Comparison of ENCODE assay signal across 9 cellular contexts in the genomic region with DNA sequence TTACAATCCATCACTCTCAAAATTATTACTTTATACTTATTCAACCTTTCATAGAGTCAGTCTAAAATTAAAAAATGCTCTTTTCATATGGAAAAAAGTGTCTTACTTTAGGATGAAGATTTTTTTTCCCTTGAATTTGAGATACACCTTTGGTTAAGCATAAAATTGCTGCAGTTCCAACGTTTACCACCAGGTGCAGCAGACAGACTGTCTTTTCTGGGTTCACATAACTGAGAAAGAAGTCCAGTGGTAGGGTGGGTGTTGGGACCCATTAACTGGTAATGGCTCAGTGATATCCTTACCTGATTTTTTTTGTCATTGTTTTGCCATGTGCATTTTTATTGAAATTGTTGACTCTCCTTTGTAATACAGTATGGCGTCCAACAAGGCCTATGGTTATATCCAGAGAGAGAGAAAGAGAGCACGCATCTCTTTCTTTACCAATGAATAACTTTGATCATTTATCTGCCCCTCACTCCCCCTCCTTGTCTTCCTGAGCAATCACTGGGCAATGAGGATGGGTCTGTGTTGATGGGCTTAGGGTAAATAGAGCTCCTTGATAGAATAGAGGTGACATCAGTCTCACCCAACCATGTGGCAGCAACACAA.
A peak's percentile ranks its signal among the peaks of the same experiment; 100 is the strongest.
DNase-seq lines count a peak whose midpoint lies in the region; ATAC-seq and TF ChIP-seq lines count a peak whose summit lies in the region.
"Had no signal": no experiment of that assay in that cellular context is flagged by ENCODE, and none has a peak within 500 bp of the region (broad histone marks: within the 10 kb centered on the region; RNA-seq: fewer than 3 reads in every experiment).

No MANE protein-coding gene starts in this region.

- no peaks in the 10 kb centered on the region for H3K9me3 ChIP-seq in IMR-90 (ENCODE audit: control insufficient read depth, insufficient read depth, low read length)
- H3K9me3 ChIP-seq in adrenal gland (replicated peaks in 1 of 3) = no peaks in the 10 kb centered on the region

- WGBS in IMR-90 (ENCODE audit: extremely low coverage in 2 of 2, insufficient read length in 1 of 2), 2 experiments = 0% methylated on average over 1 of the region's 3 CpGs; no CpG with 5 or more reads in 1 of the 2 experiments
- WGBS in adrenal gland, 4 donors = 70 to 79% (median 72%) methylated on average over 3 of the region's 3 CpGs

- DNase-seq in DMS53 (lab: John Stamatoyannopoulos, UW) = peak; percentile 62
- DNase-seq in DMS53 treated with DMSO at 0.1 percent for 48 hours (lab: John Stamatoyannopoulos, UW; ENCODE audit: unreplicated experiment) = no peak
- no peak for DNase-seq in IMR-90
- DNase-seq in adrenal gland = peak in 1 of 7 donors; percentile 24
- no peak for DNase-seq in posterior cingulate gyrus
- DNase-seq: NCI-H1048 had no signal

- H2AK5ac ChIP-seq in IMR-90 (ENCODE audit: low read depth, low read length) = no peak overlapping the region

- TF ChIP-seq CTCF in IMR-90 (conservative IDR thresholded peaks at IDR 0.05; ENCODE audit: low read depth, low read length) (peak; percentile 35; the same call in 1 of the 2 replicates), adrenal gland (IDR thresholded peaks at IDR 0.05) (peak; percentile 23 to 50 (median 42)), nephron (IDR thresholded peaks at IDR 0.05; ENCODE audit: unreplicated experiment in 3 of 3) (peak; percentile 44 to 51 (median 50))

- intact Hi-C loops in IMR-90 (cut with micrococcal nuclease) = loop anchor here (10.0 kb wide), 1 partner anchor 396 kb away; no protein-coding TSS in a partner anchor
- intact Hi-C loops in adrenal gland (cut with DNase I) = no loop called here
- intact Hi-C loops in posterior cingulate gyrus (cut with DNase I) = no loop called here

- H3K4me3 ChIP-seq in IMR-90 (ENCODE audit: insufficient read depth, low read depth, low read length) (no peak overlapping the region), adrenal gland (no peak overlapping the region)

- H2AFZ ChIP-seq in IMR-90 (replicated peaks; ENCODE audit: low read length, poor library complexity) = no peak overlapping the region

- H3K79me1 ChIP-seq in IMR-90 (ENCODE audit: low read depth in 1 of 2, low read length in 2 of 2) = peaks cover 25 to 39% of the 10 kb centered on the region in 2 experiments

- no peak overlapping the region for H4K8ac ChIP-seq in IMR-90 (ENCODE audit: low read depth in 2 of 2, low read length in 2 of 2)

- no peaks in the 10 kb centered on the region for H3K27me3 Mint-ChIP-seq in nephron (ENCODE audit: low read depth)

- no peak overlapping the region for H3K27ac ChIP-seq in IMR-90 (ENCODE audit: insufficient read depth, low read length)
- no peak overlapping the region for H3K27ac ChIP-seq in adrenal gland

- H3K4me1 Mint-ChIP-seq in nephron = peaks cover 46% of the 10 kb centered on the region

- H3K56ac ChIP-seq in IMR-90 (ENCODE audit: extremely low read depth, insufficient read depth, low read length) = no peak overlapping the region

- no peak overlapping the region for H2BK15ac ChIP-seq in IMR-90 (ENCODE audit: low read depth, low read length)

- H3K4ac ChIP-seq in IMR-90 (ENCODE audit: low read depth, low read length) = no peak overlapping the region

- no peak overlapping the region for H4K5ac ChIP-seq in IMR-90 (ENCODE audit: low read depth, low read length)

- H3K23ac ChIP-seq in IMR-90 (ENCODE audit: low read depth, low read length) = no peak overlapping the region

- no peak overlapping the region for H2BK20ac ChIP-seq in IMR-90 (ENCODE audit: low read depth, low read length)

- POLR2A ChIA-PET in IMR-90 (lab: Charles Lee; ENCODE audit: unreplicated experiment) = no interaction called here

- no peak overlapping the region for H3K9ac ChIP-seq in IMR-90 (ENCODE audit: low read depth, low read length)

- H4K20me1 ChIP-seq in IMR-90 (ENCODE audit: insufficient read depth, low read length) = peaks cover 3% of the 10 kb centered on the region; the same call in 1 of the 2 replicates

- H3K27ac Mint-ChIP-seq in nephron = peak overlapping the region in 1 of 3 experiments; percentile 18

- no peak overlapping the region for H2BK120ac ChIP-seq in IMR-90 (ENCODE audit: low read depth, low read length)

- H3K9me1 ChIP-seq in IMR-90 (ENCODE audit: insufficient read depth, low read length) = no peaks in the 10 kb centered on the region; the same call in 1 of the 2 replicates

- no TSS peak for BruUV-seq in IMR-90 (replicated peaks; lab: Mats Ljungman, UMichigan)

- in situ Hi-C loops in IMR-90 (cut with MboI; ENCODE audit: low sequenced_read_pairs) = no loop called here

- H4K91ac ChIP-seq in IMR-90 (ENCODE audit: insufficient read depth, low read depth, low read length) = no peak overlapping the region

- no peak overlapping the region for H3K14ac ChIP-seq in IMR-90 (replicated peaks; ENCODE audit: low read depth, low read length)

- no peak overlapping the region for H3K18ac ChIP-seq in IMR-90 (ENCODE audit: low read depth, low read length)

- no peak overlapping the region for H3K4me2 ChIP-seq in IMR-90 (ENCODE audit: low read depth, low read length)

- dilution Hi-C loops in IMR-90 (cut with HindIII; ENCODE audit: low sequenced_read_pairs, unreplicated experiment) = no loop called here

- H2BK5ac ChIP-seq in IMR-90 (ENCODE audit: low read depth, low read length, poor library complexity, severe bottlenecking) = no peak overlapping the region

- H3K9me3 Mint-ChIP-seq in nephron = no peaks in the 10 kb centered on the region

- TF ChIP-seq POLR2A in IMR-90 (IDR thresholded peaks at IDR 0.05; ENCODE audit: low read depth, low read length) (no peak), adrenal gland (IDR thresholded peaks at IDR 0.05) (no peak)

- peaks cover 15% of the 10 kb centered on the region for H3K36me3 Mint-ChIP-seq in nephron (ENCODE audit: low read depth)

- ATAC-seq in IMR-90 (ENCODE audit: low read depth) (no peak), HG03039 (IDR thresholded peaks at IDR 0.05; ENCODE audit: unreplicated experiment) (no peak), GM21723 (IDR thresholded peaks at IDR 0.05; ENCODE audit: unreplicated experiment) (no peak)

- no peak overlapping the region for H3K4me3 Mint-ChIP-seq in nephron

- peak; percentile 26; the same call in 1 of the 2 replicates for TF ChIP-seq RAD21 in IMR-90 (IDR thresholded peaks at IDR 0.05; ENCODE audit: low read length)

- H2AK9ac ChIP-seq in IMR-90 (replicated peaks; ENCODE audit: low read depth, low read length, poor library complexity) = no peak overlapping the region

- H3K4me1 ChIP-seq in IMR-90 (ENCODE audit: control insufficient read depth, insufficient read depth, low read length) (no peaks in the 10 kb centered on the region), adrenal gland (replicated peaks in 1 of 2) (no peaks in the 10 kb centered on the region)

- no peaks in the 10 kb centered on the region for H3K27me3 ChIP-seq in IMR-90 (ENCODE audit: control insufficient read depth, insufficient read depth, low read length)
- H3K27me3 ChIP-seq in adrenal gland = no peaks in the 10 kb centered on the region

- H3K36me3 ChIP-seq in IMR-90 (ENCODE audit: control insufficient read depth, insufficient read depth, low read length) (no peaks in the 10 kb centered on the region), adrenal gland (replicated peaks in 1 of 2) (no peaks in the 10 kb centered on the region)

- CTCF ChIA-PET in IMR-90 (lab: Yijun Ruan, JAX) = interaction anchor here (1.1 kb wide), 1 partner anchor 12 kb away, joined by 3 read pairs; no protein-coding TSS in a partner anchor

TF ChIP-seq in IMR-90, 13 proteins besides CTCF, POLR2A, EP300 and RAD21:
- TF ChIP-seq MXI1 (IDR thresholded peaks at IDR 0.05; ENCODE audit: borderline replicate concordance, low read depth, low read length) (no peak), MAFK (IDR thresholded peaks at IDR 0.05; ENCODE audit: low read depth, low read length) (no peak), FOS (IDR thresholded peaks at IDR 0.05; ENCODE audit: low read depth, low read length) (no peak), CHD1 (IDR thresholded peaks at IDR 0.05; ENCODE audit: low read depth, low read length) (no peak), SMC3 (IDR thresholded peaks at IDR 0.05; ENCODE audit: low read depth, low read length) (no peak), RFX5 (IDR thresholded peaks at IDR 0.05; ENCODE audit: low read depth, low read length) (no peak), NFE2L2 (IDR thresholded peaks at IDR 0.05; ENCODE audit: low read depth, low read length) (no peak), MAZ (IDR thresholded peaks at IDR 0.05; ENCODE audit: borderline replicate concordance, low read depth, low read length) (no peak)
- TF ChIP-seq, protein P1, sequence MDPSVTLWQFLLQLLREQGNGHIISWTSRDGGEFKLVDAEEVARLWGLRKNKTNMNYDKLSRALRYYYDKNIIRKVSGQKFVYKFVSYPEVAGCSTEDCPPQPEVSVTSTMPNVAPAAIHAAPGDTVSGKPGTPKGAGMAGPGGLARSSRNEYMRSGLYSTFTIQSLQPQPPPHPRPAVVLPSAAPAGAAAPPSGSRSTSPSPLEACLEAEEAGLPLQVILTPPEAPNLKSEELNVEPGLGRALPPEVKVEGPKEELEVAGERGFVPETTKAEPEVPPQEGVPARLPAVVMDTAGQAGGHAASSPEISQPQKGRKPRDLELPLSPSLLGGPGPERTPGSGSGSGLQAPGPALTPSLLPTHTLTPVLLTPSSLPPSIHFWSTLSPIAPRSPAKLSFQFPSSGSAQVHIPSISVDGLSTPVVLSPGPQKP (IDR thresholded peaks at IDR 0.05; ENCODE audit: borderline replicate concordance, low read depth, low read length) = no peak
- TF ChIP-seq, protein P2, sequence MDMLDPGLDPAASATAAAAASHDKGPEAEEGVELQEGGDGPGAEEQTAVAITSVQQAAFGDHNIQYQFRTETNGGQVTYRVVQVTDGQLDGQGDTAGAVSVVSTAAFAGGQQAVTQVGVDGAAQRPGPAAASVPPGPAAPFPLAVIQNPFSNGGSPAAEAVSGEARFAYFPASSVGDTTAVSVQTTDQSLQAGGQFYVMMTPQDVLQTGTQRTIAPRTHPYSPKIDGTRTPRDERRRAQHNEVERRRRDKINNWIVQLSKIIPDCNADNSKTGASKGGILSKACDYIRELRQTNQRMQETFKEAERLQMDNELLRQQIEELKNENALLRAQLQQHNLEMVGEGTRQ (IDR thresholded peaks at IDR 0.05; ENCODE audit: low read depth, low read length) = no peak
